ENCODE assay signal across 1 cellular context in the genomic region with DNA sequence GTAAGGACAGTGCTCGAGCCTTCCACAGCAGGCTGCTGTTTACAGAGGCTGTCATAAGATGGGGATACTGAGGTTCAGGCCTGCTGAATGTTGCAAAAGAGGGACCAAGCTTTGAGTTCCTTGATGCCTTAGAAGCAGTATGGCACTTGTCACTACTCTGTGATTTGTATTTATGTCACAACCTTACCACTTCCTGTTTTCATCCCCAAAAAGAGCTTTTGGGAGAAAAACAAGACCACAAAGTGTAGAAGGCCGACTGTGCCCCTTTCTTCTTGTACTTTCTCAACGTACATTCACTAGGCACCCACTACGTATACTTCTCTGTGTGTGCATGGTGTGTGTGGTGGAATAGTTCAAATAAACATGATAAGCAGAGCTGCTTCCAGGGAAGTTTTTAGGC.
TF ChIP-seq lines count a peak whose summit lies in the region.

No MANE protein-coding gene starts in this region.

TF ChIP-seq in K562, 482 proteins besides CTCF, POLR2A, EP300 and RAD21 (continued from another document):
- TF ChIP-seq, protein P1, sequence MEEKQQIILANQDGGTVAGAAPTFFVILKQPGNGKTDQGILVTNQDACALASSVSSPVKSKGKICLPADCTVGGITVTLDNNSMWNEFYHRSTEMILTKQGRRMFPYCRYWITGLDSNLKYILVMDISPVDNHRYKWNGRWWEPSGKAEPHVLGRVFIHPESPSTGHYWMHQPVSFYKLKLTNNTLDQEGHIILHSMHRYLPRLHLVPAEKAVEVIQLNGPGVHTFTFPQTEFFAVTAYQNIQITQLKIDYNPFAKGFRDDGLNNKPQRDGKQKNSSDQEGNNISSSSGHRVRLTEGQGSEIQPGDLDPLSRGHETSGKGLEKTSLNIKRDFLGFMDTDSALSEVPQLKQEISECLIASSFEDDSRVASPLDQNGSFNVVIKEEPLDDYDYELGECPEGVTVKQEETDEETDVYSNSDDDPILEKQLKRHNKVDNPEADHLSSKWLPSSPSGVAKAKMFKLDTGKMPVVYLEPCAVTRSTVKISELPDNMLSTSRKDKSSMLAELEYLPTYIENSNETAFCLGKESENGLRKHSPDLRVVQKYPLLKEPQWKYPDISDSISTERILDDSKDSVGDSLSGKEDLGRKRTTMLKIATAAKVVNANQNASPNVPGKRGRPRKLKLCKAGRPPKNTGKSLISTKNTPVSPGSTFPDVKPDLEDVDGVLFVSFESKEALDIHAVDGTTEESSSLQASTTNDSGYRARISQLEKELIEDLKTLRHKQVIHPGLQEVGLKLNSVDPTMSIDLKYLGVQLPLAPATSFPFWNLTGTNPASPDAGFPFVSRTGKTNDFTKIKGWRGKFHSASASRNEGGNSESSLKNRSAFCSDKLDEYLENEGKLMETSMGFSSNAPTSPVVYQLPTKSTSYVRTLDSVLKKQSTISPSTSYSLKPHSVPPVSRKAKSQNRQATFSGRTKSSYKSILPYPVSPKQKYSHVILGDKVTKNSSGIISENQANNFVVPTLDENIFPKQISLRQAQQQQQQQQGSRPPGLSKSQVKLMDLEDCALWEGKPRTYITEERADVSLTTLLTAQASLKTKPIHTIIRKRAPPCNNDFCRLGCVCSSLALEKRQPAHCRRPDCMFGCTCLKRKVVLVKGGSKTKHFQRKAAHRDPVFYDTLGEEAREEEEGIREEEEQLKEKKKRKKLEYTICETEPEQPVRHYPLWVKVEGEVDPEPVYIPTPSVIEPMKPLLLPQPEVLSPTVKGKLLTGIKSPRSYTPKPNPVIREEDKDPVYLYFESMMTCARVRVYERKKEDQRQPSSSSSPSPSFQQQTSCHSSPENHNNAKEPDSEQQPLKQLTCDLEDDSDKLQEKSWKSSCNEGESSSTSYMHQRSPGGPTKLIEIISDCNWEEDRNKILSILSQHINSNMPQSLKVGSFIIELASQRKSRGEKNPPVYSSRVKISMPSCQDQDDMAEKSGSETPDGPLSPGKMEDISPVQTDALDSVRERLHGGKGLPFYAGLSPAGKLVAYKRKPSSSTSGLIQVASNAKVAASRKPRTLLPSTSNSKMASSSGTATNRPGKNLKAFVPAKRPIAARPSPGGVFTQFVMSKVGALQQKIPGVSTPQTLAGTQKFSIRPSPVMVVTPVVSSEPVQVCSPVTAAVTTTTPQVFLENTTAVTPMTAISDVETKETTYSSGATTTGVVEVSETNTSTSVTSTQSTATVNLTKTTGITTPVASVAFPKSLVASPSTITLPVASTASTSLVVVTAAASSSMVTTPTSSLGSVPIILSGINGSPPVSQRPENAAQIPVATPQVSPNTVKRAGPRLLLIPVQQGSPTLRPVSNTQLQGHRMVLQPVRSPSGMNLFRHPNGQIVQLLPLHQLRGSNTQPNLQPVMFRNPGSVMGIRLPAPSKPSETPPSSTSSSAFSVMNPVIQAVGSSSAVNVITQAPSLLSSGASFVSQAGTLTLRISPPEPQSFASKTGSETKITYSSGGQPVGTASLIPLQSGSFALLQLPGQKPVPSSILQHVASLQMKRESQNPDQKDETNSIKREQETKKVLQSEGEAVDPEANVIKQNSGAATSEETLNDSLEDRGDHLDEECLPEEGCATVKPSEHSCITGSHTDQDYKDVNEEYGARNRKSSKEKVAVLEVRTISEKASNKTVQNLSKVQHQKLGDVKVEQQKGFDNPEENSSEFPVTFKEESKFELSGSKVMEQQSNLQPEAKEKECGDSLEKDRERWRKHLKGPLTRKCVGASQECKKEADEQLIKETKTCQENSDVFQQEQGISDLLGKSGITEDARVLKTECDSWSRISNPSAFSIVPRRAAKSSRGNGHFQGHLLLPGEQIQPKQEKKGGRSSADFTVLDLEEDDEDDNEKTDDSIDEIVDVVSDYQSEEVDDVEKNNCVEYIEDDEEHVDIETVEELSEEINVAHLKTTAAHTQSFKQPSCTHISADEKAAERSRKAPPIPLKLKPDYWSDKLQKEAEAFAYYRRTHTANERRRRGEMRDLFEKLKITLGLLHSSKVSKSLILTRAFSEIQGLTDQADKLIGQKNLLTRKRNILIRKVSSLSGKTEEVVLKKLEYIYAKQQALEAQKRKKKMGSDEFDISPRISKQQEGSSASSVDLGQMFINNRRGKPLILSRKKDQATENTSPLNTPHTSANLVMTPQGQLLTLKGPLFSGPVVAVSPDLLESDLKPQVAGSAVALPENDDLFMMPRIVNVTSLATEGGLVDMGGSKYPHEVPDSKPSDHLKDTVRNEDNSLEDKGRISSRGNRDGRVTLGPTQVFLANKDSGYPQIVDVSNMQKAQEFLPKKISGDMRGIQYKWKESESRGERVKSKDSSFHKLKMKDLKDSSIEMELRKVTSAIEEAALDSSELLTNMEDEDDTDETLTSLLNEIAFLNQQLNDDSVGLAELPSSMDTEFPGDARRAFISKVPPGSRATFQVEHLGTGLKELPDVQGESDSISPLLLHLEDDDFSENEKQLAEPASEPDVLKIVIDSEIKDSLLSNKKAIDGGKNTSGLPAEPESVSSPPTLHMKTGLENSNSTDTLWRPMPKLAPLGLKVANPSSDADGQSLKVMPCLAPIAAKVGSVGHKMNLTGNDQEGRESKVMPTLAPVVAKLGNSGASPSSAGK (IDR thresholded peaks at IDR 0.05), result no peak
